18 cellular contexts compared by ENCODE assay signal in the genomic region with DNA sequence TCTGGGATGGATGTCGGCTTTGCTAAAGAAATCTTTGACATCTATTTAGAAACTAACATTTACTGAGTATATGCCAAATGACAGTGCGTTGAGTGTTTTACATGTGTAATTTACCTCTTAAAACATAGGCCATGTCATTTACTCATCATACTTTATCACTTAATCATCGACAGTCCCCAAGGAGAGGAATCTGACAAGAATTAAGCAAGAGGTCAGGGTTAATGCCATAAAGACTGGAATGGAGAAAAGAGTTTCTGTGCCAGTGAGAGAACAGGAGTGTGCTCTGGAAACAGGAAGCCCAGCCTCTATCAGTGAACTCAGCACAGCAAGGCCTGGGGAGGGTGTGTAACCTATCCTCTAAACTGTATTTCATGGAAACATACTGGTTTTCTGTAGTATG.
"Had no signal": no experiment of that assay in that cellular context is flagged by ENCODE, and none has a peak within 500 bp of the region (broad histone marks: within the 10 kb centered on the region; RNA-seq: fewer than 3 reads in every experiment).

No MANE protein-coding gene starts in this region.

- H3K36me3 ChIP-seq: colonic mucosa, esophagus squamous epithelium, right atrium auricular region, tibial artery, upper lobe of left lung, uterus had no signal

- H3K9me3 ChIP-seq: colonic mucosa, esophagus squamous epithelium, right atrium auricular region, tibial artery, upper lobe of left lung, uterus had no signal

- H3K4me1 ChIP-seq: colonic mucosa, esophagus squamous epithelium, right atrium auricular region, tibial artery, upper lobe of left lung, uterus had no signal

- H3K27me3 Mint-ChIP-seq: stimulated activated memory B cell treated with anti-CD40 and anti-IgM and Interleukin-4, amounts not matched to agents 10 μg/mL and 1 μg/mL and 100 μg/mL, for 72 hours had no signal

- H3K4me3 ChIP-seq: colonic mucosa, esophagus squamous epithelium, right atrium auricular region, tibial artery, upper lobe of left lung, uterus had no signal

- DNase-seq: colonic mucosa; dermis blood vessel endothelial cell; esophagus squamous epithelium; foreskin melanocyte; head of caudate nucleus; hippocampal formation; natural killer cell; posterior cingulate gyrus; stimulated activated CD4-positive, alpha-beta T cell treated with anti-CD3 and anti-CD28 coated beads, Interleukin-1b, Interleukin-23, amount 100 ng/mL, for 48 hours; stimulated activated CD4-positive, alpha-beta T cell treated with anti-CD3 and anti-CD28 coated beads, Interleukin-4, amount 100 ng/mL, for 24 hours; tibial artery; upper lobe of left lung; uterus had no signal

- H3K4me1 Mint-ChIP-seq: natural killer cell; neural crest cell; stimulated activated memory B cell treated with anti-CD40 and anti-IgM and Interleukin-4, amounts not matched to agents 10 μg/mL and 1 μg/mL and 100 μg/mL, for 72 hours had no signal

- H3K27me3 ChIP-seq: colonic mucosa, esophagus squamous epithelium, right atrium auricular region, tibial artery, upper lobe of left lung, uterus had no signal

- H3K9me3 Mint-ChIP-seq: mesothelial cell of epicardium; natural killer cell; stimulated activated memory B cell treated with anti-CD40 and anti-IgM and Interleukin-4, amounts not matched to agents 10 μg/mL and 1 μg/mL and 100 μg/mL, for 72 hours; stimulated activated naive CD8-positive, alpha-beta T cell treated with anti-CD3 and anti-CD28 coated beads, Interleukin-15, Interleukin-2, amounts not matched to agents 100 ng/mL and 50 ng/mL, for 24 hours had no signal

- H3K27ac ChIP-seq: colonic mucosa, esophagus squamous epithelium, right atrium auricular region, tibial artery, upper lobe of left lung, uterus had no signal

- H3K36me3 Mint-ChIP-seq: mesothelial cell of epicardium; natural killer cell; stimulated activated memory B cell treated with anti-CD40 and anti-IgM and Interleukin-4, amounts not matched to agents 10 μg/mL and 1 μg/mL and 100 μg/mL, for 72 hours had no signal

- H3K27ac Mint-ChIP-seq: mesothelial cell of epicardium; natural killer cell; stimulated activated memory B cell treated with anti-CD40 and anti-IgM and Interleukin-4, amounts not matched to agents 10 μg/mL and 1 μg/mL and 100 μg/mL, for 72 hours; stimulated activated naive CD8-positive, alpha-beta T cell treated with anti-CD3 and anti-CD28 coated beads, Interleukin-15, Interleukin-2, amounts not matched to agents 100 ng/mL and 50 ng/mL, for 24 hours had no signal

- H3K4me3 Mint-ChIP-seq: mesothelial cell of epicardium; natural killer cell; neural crest cell; stimulated activated memory B cell treated with anti-CD40 and anti-IgM and Interleukin-4, amounts not matched to agents 10 μg/mL and 1 μg/mL and 100 μg/mL, for 72 hours; stimulated activated naive CD8-positive, alpha-beta T cell treated with anti-CD3 and anti-CD28 coated beads, Interleukin-15, Interleukin-2, amounts not matched to agents 100 ng/mL and 50 ng/mL, for 24 hours had no signal
